12 cellular contexts compared by ENCODE assay signal in the genomic region with DNA sequence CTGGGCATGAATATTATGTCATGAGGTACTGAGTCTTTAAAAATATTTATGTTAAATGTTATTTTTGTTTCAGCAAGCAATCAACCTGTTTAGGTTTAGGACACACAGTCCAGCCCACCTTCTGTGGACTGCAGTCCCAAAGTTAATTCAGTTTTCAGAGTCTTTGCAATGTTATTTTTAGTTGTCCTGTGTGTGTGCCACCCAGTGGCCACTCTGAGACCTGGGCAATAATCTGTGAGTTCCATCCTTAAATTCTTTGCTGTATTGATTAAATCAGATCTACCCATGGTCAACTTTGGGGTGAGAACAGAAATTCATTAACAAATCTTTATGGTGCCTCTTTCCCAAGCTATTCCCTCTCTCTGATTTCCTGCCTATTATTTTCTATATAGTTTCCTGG.
DNase-seq lines count a peak whose midpoint lies in the region; ATAC-seq, FAIRE-seq and TF ChIP-seq lines count a peak whose summit lies in the region.
"Had no signal": no experiment of that assay in that cellular context is flagged by ENCODE, and none has a peak within 500 bp of the region (broad histone marks: within the 10 kb centered on the region; RNA-seq: fewer than 3 reads in every experiment).

No MANE protein-coding gene starts in this region.

- FAIRE-seq in urothelium cell line (lab: Jason Lieb, UNC) = no peak
- FAIRE-seq: GM18507 had no signal

- TF ChIP-seq POLR2A in heart left ventricle (IDR thresholded peaks at IDR 0.05) = no peak

- no peak overlapping the region for H3K4me3 ChIP-seq in heart left ventricle

- intact Hi-C loops in heart left ventricle (cut with DNase I) = loop anchor here in 1 of 10 donors (10.0 kb wide), 1 partner anchor 129 kb away; no protein-coding TSS in a partner anchor
- intact Hi-C loops in cardiac septum (cut with DNase I) = loop anchor here (10.0 kb wide), 1 partner anchor 129 kb away; no protein-coding TSS in a partner anchor

- H3K27ac ChIP-seq in heart left ventricle (no peak overlapping the region), foreskin keratinocyte (no peak overlapping the region)

- no peaks in the 10 kb centered on the region for H3K9me3 ChIP-seq in heart left ventricle

- peaks cover 0 to 8% (median 0%) of the 10 kb centered on the region in 9 donors for H3K27me3 ChIP-seq in heart left ventricle
- H3K27me3 ChIP-seq in foreskin keratinocyte = no peaks in the 10 kb centered on the region

- DNase-seq in heart left ventricle = no peak
- no peak for DNase-seq in cardiac septum (ENCODE audit: low spot score)
- DNase-seq in OCI-M1 (lab: John Stamatoyannopoulos, UW) = peak; percentile 31
- DNase-seq in foreskin keratinocyte = no peak
- peak; percentile 20 for DNase-seq in urothelium cell line (ENCODE audit: low spot score)
- DNase-seq in AG08395 (ENCODE audit: low spot score) = no peak
- no peak for DNase-seq in effector CD4-positive, alpha-beta T cell
- DNase-seq: activated CD4-positive, CD25-positive, alpha-beta regulatory T cell treated with anti-CD3 and anti-CD28 coated beads, Interleukin-2, amount 50 U/mL, for 72 hours; activated gamma-delta T cell treated with Interleukin-2 at 50 U/mL for 16 hours; immature natural killer cell had no signal

- ATAC-seq in heart left ventricle (no peak), foreskin keratinocyte (no peak), GM18909 (IDR thresholded peaks at IDR 0.05; ENCODE audit: poor library complexity, unreplicated experiment) (no peak)

- H3K36me3 ChIP-seq in heart left ventricle = no peaks in the 10 kb centered on the region

- H3K4me1 ChIP-seq in heart left ventricle (no peaks in the 10 kb centered on the region), foreskin keratinocyte (no peaks in the 10 kb centered on the region)

- TF ChIP-seq CTCF in heart left ventricle (IDR thresholded peaks at IDR 0.05) (peak in 10 of 12 donors; percentile 5 to 44 (median 24)), foreskin keratinocyte (conservative IDR thresholded peaks at IDR 0.05) (peak; percentile 47)

Comparison
In these comparisons a context has a peak if more than half of its experiments do, and no peak if none do; other contexts are left out.
1. DNase-seq: peak in OCI-M1 (single experiment) and urothelium cell line (single experiment); none in heart left ventricle (0 of 5), cardiac septum (single experiment), foreskin keratinocyte (0 of 2), AG08395 (single experiment) and effector CD4-positive, alpha-beta T cell (single experiment).